ENCODE assay signal across 8 cellular contexts in genomic region chr13:46667687-46668281, GRCh38.
DNase-seq lines count a peak whose midpoint lies in the region; ATAC-seq and TF ChIP-seq lines count a peak whose summit lies in the region.

No MANE protein-coding gene starts in this region.

- peak overlapping the region; percentile 50 to 91 (median 78) for H3K4me2 ChIP-seq in BLaER1 treated with 17β-estradiol and CSF1 and Interleukin-3, amounts not matched to agents 10 nM and 100 nM

- peak overlapping the region in 10 of 11 experiments; percentile 11 to 78 (median 62); a peak in 16 of 22 replicates for H3K27ac ChIP-seq in BLaER1 treated with 17β-estradiol and CSF1 and Interleukin-3, amounts not matched to agents 10 nM and 100 nM

- no peaks in the 10 kb centered on the region for H3K27me3 ChIP-seq in BLaER1 treated with 17β-estradiol and CSF1 and Interleukin-3, amounts not matched to agents 10 nM and 100 nM
- no peaks in the 10 kb centered on the region for H3K27me3 ChIP-seq in MG63

- TF ChIP-seq CTCF in fibroblast of mammary gland (conservative IDR thresholded peaks at IDR 0.05; ENCODE audit: control insufficient read depth, insufficient read depth, low read depth, low read length): no peak

- H4K20me1 ChIP-seq in BLaER1 treated with 17β-estradiol and CSF1 and Interleukin-3, amounts not matched to agents 10 nM and 100 nM: peaks cover 0 to 53% (median 8%) of the 10 kb centered on the region in 11 experiments; a peak in 9 of 22 replicates

- H3K9me3 ChIP-seq in BLaER1 treated with 17β-estradiol and CSF1 and Interleukin-3, amounts not matched to agents 10 nM and 100 nM (replicated peaks in 1 of 11): no peaks in the 10 kb centered on the region
- no peaks in the 10 kb centered on the region for H3K9me3 ChIP-seq in MG63

- peaks cover 26 to 40% (median 34%) of the 10 kb centered on the region in 11 experiments for H3K36me3 ChIP-seq in BLaER1 treated with 17β-estradiol and CSF1 and Interleukin-3, amounts not matched to agents 10 nM and 100 nM
- 0 out of 2 replicates have a peak, but pooled peaks cover 3% of the 10 kb centered on the region for H3K36me3 ChIP-seq in MG63

- peak; percentile 14 for ATAC-seq in GM19468 (IDR thresholded peaks at IDR 0.05; ENCODE audit: extremely low read depth, unreplicated experiment)

- H3K4me3 ChIP-seq in BLaER1 treated with 17β-estradiol and CSF1 and Interleukin-3, amounts not matched to agents 10 nM and 100 nM: peak overlapping the region in 9 of 10 experiments; percentile 29 to 62 (median 47); a peak in 17 of 20 replicates
- H3K4me3 ChIP-seq in MG63 (peak overlapping the region; percentile 35), fibroblast of mammary gland (ENCODE audit: control insufficient read depth, low read depth, low read length) (peak overlapping the region; percentile 34)

- no peak for DNase-seq in MG63
- DNase-seq in fibroblast of mammary gland (ENCODE audit: low read depth): peak; percentile 24
- no peak for DNase-seq in iPS-NIHi7 (ENCODE audit: extremely low spot score)
- DNase-seq in C1 segment of cervical spinal cord (lab: John Stamatoyannopoulos, UW): no peak
- no peak for DNase-seq in CD1c-positive myeloid dendritic cell (ENCODE audit: extremely low spot score)
- DNase-seq in COLO829 (ENCODE audit: low spot score): no peak

- H3K4me1 ChIP-seq in BLaER1 treated with 17β-estradiol and CSF1 and Interleukin-3, amounts not matched to agents 10 nM and 100 nM: peaks cover 40 to 61% (median 43%) of the 10 kb centered on the region in 10 experiments

- peak overlapping the region in 10 of 11 experiments; percentile 15 to 69 (median 46); a peak in 14 of 22 replicates for H3K9ac ChIP-seq in BLaER1 treated with 17β-estradiol and CSF1 and Interleukin-3, amounts not matched to agents 10 nM and 100 nM
